21 cellular contexts compared by ENCODE assay signal in genomic region chr11:99244613-99245012, GRCh38.
"Had no signal": no experiment of that assay in that cellular context is flagged by ENCODE, and none has a peak within 500 bp of the region (broad histone marks: within the 10 kb centered on the region; RNA-seq: fewer than 3 reads in every experiment).

No MANE protein-coding gene starts in this region.

- DNase-seq: activated CD4-positive, alpha-beta T cell treated with anti-CD3 and anti-CD28 coated beads, Interleukin-2, amount 10 ng/mL, durations not matched to agents 7 days and 5 days; activated CD8-positive, alpha-beta memory T cell treated with anti-CD3 and anti-CD28 coated beads, Interleukin-2, amount 50 U/mL, for 4 hours; activated gamma-delta T cell; activated T-cell treated with anti-CD3 and anti-CD28 coated beads, Interleukin-2, amount 50 U/mL, for 72 hours; adrenal gland; central memory CD4-positive, alpha-beta T cell; colonic mucosa; foreskin keratinocyte; hippocampal formation; islet precursor cell; mammary epithelial cell; nephron progenitor cell; occipital lobe; retina; stimulated activated CD4-positive, alpha-beta T cell treated with anti-CD3 and anti-CD28 coated beads, Interleukin-12 subunit alpha, Interleukin-12 subunit beta, amount 100 ng/mL, for 4 hours; stimulated activated CD4-positive, alpha-beta T cell treated with anti-CD3 and anti-CD28 coated beads, Interleukin-1b, Interleukin-23, amount 100 ng/mL, for 48 hours; stimulated activated CD8-positive, alpha-beta memory T cell treated with anti-CD3 and anti-CD28 coated beads, Interleukin-4, amount 100 ng/mL, for 48 hours; stimulated activated naive CD4-positive, alpha-beta T cell; T1000 had no signal

- H3K4me3 Mint-ChIP-seq: activated CD4-positive, alpha-beta T cell treated with anti-CD3 and anti-CD28 coated beads, Interleukin-2, amount 10 ng/mL, durations not matched to agents 7 days and 5 days; activated naive CD4-positive, alpha-beta T cell treated with anti-CD3 and anti-CD28 coated beads, Interleukin-2, amount 50 U/mL, for 24 hours; activated T-cell treated with anti-CD3 and anti-CD28 coated beads, Interleukin-2, amount 50 U/mL, for 72 hours; brain; nephron progenitor cell had no signal

- H3K27me3 Mint-ChIP-seq: activated CD4-positive, alpha-beta T cell treated with anti-CD3 and anti-CD28 coated beads, Interleukin-2, amount 10 ng/mL, durations not matched to agents 7 days and 5 days; activated naive CD4-positive, alpha-beta T cell treated with anti-CD3 and anti-CD28 coated beads, Interleukin-2, amount 50 U/mL, for 24 hours; brain had no signal

- H3K4me3 ChIP-seq: adrenal gland, colonic mucosa had no signal

- H3K9me3 Mint-ChIP-seq: nephron progenitor cell had no signal

- H3K27me3 ChIP-seq: adrenal gland, colonic mucosa, foreskin keratinocyte had no signal

- H3K36me3 ChIP-seq: adrenal gland, colonic mucosa had no signal

- H3K27ac Mint-ChIP-seq: activated CD4-positive, alpha-beta T cell treated with anti-CD3 and anti-CD28 coated beads, Interleukin-2, amount 10 ng/mL, durations not matched to agents 7 days and 5 days; activated naive CD4-positive, alpha-beta T cell treated with anti-CD3 and anti-CD28 coated beads, Interleukin-2, amount 50 U/mL, for 24 hours; activated T-cell treated with anti-CD3 and anti-CD28 coated beads, Interleukin-2, amount 50 U/mL, for 72 hours; brain; nephron progenitor cell had no signal

- H3K36me3 Mint-ChIP-seq: activated naive CD4-positive, alpha-beta T cell treated with anti-CD3 and anti-CD28 coated beads, Interleukin-2, amount 50 U/mL, for 24 hours; brain had no signal

- H3K27ac ChIP-seq: adrenal gland, colonic mucosa, foreskin keratinocyte had no signal

- H3K4me1 Mint-ChIP-seq: activated CD4-positive, alpha-beta T cell treated with anti-CD3 and anti-CD28 coated beads, Interleukin-2, amount 10 ng/mL, durations not matched to agents 7 days and 5 days; activated naive CD4-positive, alpha-beta T cell treated with anti-CD3 and anti-CD28 coated beads, Interleukin-2, amount 50 U/mL, for 24 hours; brain; nephron progenitor cell had no signal
